In genomic region chr19:16836906-16837362, GRCh38 we compare ENCODE assay signal across 31 cellular contexts. TPM values are rescaled to one million over a fixed set of nuclear protein-coding genes. Genes with fewer than 3 reads are reported as not detected.
A peak's percentile ranks its signal among the peaks of the same experiment; 100 is the strongest.
DNase-seq lines count a peak whose midpoint lies in the region; ATAC-seq, FAIRE-seq and TF ChIP-seq lines count a peak whose summit lies in the region.
"Had no signal": no experiment of that assay in that cellular context is flagged by ENCODE, and none has a peak within 500 bp of the region (broad histone marks: within the 10 kb centered on the region; RNA-seq: fewer than 3 reads in every experiment).

No MANE protein-coding gene starts in this region.

- no peaks in the 10 kb centered on the region for H3K23me2 ChIP-seq in H1 (ENCODE audit: low read depth, low read length)

- FAIRE-seq in H1 (lab: Jason Lieb, UNC), result no peak
- FAIRE-seq: colon, HepG2 had no signal

- peaks cover 0 to 7% of the 10 kb centered on the region in 2 experiments; a peak in 2 of 4 replicates for H3K79me2 ChIP-seq in H1 (ENCODE audit: control insufficient read depth in 1 of 2, insufficient read depth in 2 of 2, low read length in 2 of 2)

- H3K4me3 ChIP-seq in H1 (ENCODE audit: extremely low read depth in 1 of 4, insufficient read depth in 2 of 4, low read depth in 3 of 4, low read length in 4 of 4), result no peak overlapping the region
- H3K4me3 ChIP-seq: GM12878, right lobe of liver, thyroid gland had no signal

- H2BK120ac ChIP-seq in H1 (replicated peaks; ENCODE audit: low read depth, low read length), result no peak overlapping the region

- no peak overlapping the region for H2AK5ac ChIP-seq in H1 (ENCODE audit: low read depth, low read length)

- H3K9ac ChIP-seq in H1 (replicated peaks in 1 of 4; ENCODE audit: extremely low read depth in 1 of 4, low read depth in 3 of 4, low read length in 3 of 4), result no peak overlapping the region

- no peak overlapping the region for H3K56ac ChIP-seq in H1 (replicated peaks; ENCODE audit: insufficient read length, low read depth, low read length)

- H4K20me1 ChIP-seq in H1 (replicated peaks in 1 of 2; ENCODE audit: control insufficient read depth in 1 of 2, insufficient read depth in 2 of 2, low read length in 2 of 2), result peaks cover 5 to 20% of the 10 kb centered on the region in 2 experiments

- no peaks in the 10 kb centered on the region for H3K27me3 ChIP-seq in H1 (replicated peaks in 1 of 4; ENCODE audit: control insufficient read depth in 3 of 4, extremely low read depth in 1 of 4, insufficient read depth in 3 of 4, low read length in 3 of 4)
- H3K27me3 ChIP-seq: neutrophil, right lobe of liver, thyroid gland had no signal

- H3K79me1 ChIP-seq in H1 (ENCODE audit: low read depth, low read length), result peaks cover 8% of the 10 kb centered on the region

- TF ChIP-seq RAD21 in H1 (IDR thresholded peaks at IDR 0.05 in 1 of 2, conservative IDR thresholded peaks at IDR 0.05 in 1 of 2; ENCODE audit: low read depth in 2 of 2, low read length in 2 of 2), result no peak

- CTCF ChIA-PET in H1 (lab: Charles Lee; ENCODE audit: partially characterized antibody), result interaction anchor here (0.6 to 5.0 kb wide), 10 partner anchors 19 to 91 kb away, joined by 3 to 54 read pairs (median 4); no protein-coding TSS in a partner anchor
- CTCF ChIA-PET in GM10248 (lab: Yijun Ruan, JAX), result interaction anchor here (1.0 to 2.5 kb wide), 3 partner anchors 50 to 63 kb away, joined by 3 to 6 read pairs (median 3); no protein-coding TSS in a partner anchor

- no peak overlapping the region for H3K27ac ChIP-seq in H1 (ENCODE audit: low read depth, low read length)
- H3K27ac ChIP-seq: HL-60, right lobe of liver, thyroid gland had no signal

- no peak for TF ChIP-seq POLR2A in H1 (IDR thresholded peaks at IDR 0.05; ENCODE audit: control extremely low read depth in 1 of 2, low read depth in 2 of 2, low read length in 2 of 2)

- no peak overlapping the region for H2BK5ac ChIP-seq in H1 (ENCODE audit: low read depth, low read length)

- H3K4me1 Mint-ChIP-seq in activated T-cell treated with anti-CD3 and anti-CD28 coated beads, Interleukin-2, amount 50 U/mL, for 24 hours (ENCODE audit: low read depth), result peaks cover 27% of the 10 kb centered on the region
- H3K4me1 Mint-ChIP-seq in activated T-cell treated with anti-CD3 and anti-CD28 coated beads, Interleukin-2, amount 50 U/mL, for 4 hours (ENCODE audit: low read depth), result peaks cover 9% of the 10 kb centered on the region
- H3K4me1 Mint-ChIP-seq in T-helper 17 cell, result peaks cover 11% of the 10 kb centered on the region
- H3K4me1 Mint-ChIP-seq in stimulated activated effector memory CD8-positive, alpha-beta T cell treated with anti-CD3 and anti-CD28 coated beads, Interleukin-12 subunit alpha, Interleukin-12 subunit beta, amount 100 ng/mL, for 72 hours, result peaks cover 25% of the 10 kb centered on the region
- H3K4me1 Mint-ChIP-seq: activated CD8-positive, alpha-beta memory T cell treated with anti-CD3 and anti-CD28 coated beads, Interleukin-2, amount 10 ng/mL, durations not matched to agents 7 days and 5 days had no signal

- 89% methylated on average over 9 of the region's 9 CpGs; no CpG with 5 or more reads in 1 of the 2 experiments for WGBS in H1 (ENCODE audit: extremely low coverage in 1 of 2, insufficient coverage in 1 of 2, insufficient read length in 1 of 2, insufficient replicate concordance in 2 of 2, low coverage in 1 of 2, low lambda C conversion rate in 2 of 2, missing lambda C conversion rate in 1 of 2), 2 experiments

- no peaks in the 10 kb centered on the region for H3K9me3 ChIP-seq in T-helper 17 cell (ENCODE audit: control insufficient read depth, low read length, poor library complexity, severe bottlenecking)
- no peaks in the 10 kb centered on the region for H3K9me3 ChIP-seq in H1 (ENCODE audit: insufficient read depth in 2 of 2, low read depth in 1 of 2, low read length in 1 of 2)
- H3K9me3 ChIP-seq: neutrophil, right lobe of liver, thyroid gland had no signal

- H3K4me2 ChIP-seq in H1 (ENCODE audit: insufficient read depth in 1 of 2, low read depth in 2 of 2, low read length in 2 of 2), result no peak overlapping the region

- peak overlapping the region; percentile 56 for H3K27ac Mint-ChIP-seq in activated T-cell treated with anti-CD3 and anti-CD28 coated beads, Interleukin-2, amount 50 U/mL, for 24 hours
- H3K27ac Mint-ChIP-seq in T-helper 17 cell, result peak overlapping the region; percentile 79
- H3K27ac Mint-ChIP-seq in stimulated activated effector memory CD8-positive, alpha-beta T cell treated with anti-CD3 and anti-CD28 coated beads, Interleukin-12 subunit alpha, Interleukin-12 subunit beta, amount 100 ng/mL, for 72 hours, result peak overlapping the region; percentile 44
- H3K27ac Mint-ChIP-seq: activated CD8-positive, alpha-beta memory T cell treated with anti-CD3 and anti-CD28 coated beads, Interleukin-2, amount 10 ng/mL, durations not matched to agents 7 days and 5 days; activated naive CD8-positive, alpha-beta T cell treated with anti-CD3 and anti-CD28 coated beads, Interleukin-2, amount 50 U/mL, for 24 hours; progenitor cell of endocrine pancreas had no signal

- H3K36me3 Mint-ChIP-seq in activated T-cell treated with anti-CD3 and anti-CD28 coated beads, Interleukin-2, amount 50 U/mL, for 24 hours (ENCODE audit: low read depth), result peaks cover 91% of the 10 kb centered on the region
- H3K36me3 Mint-ChIP-seq in activated T-cell treated with anti-CD3 and anti-CD28 coated beads, Interleukin-2, amount 50 U/mL, for 4 hours (ENCODE audit: insufficient read depth), result peaks cover 27% of the 10 kb centered on the region
- H3K36me3 Mint-ChIP-seq in T-helper 17 cell (ENCODE audit: low read depth), result peaks cover 9% of the 10 kb centered on the region
- H3K36me3 Mint-ChIP-seq in stimulated activated effector memory CD8-positive, alpha-beta T cell treated with anti-CD3 and anti-CD28 coated beads, Interleukin-12 subunit alpha, Interleukin-12 subunit beta, amount 100 ng/mL, for 72 hours, result peaks cover 94% of the 10 kb centered on the region

- H3K14ac ChIP-seq in H1 (ENCODE audit: insufficient read length), result no peak overlapping the region

- H4K91ac ChIP-seq in H1 (replicated peaks; ENCODE audit: insufficient read length, low read length), result no peak overlapping the region

- H3K36me3 ChIP-seq in H1 (ENCODE audit: control insufficient read depth in 2 of 4, insufficient read depth in 4 of 4, low read length in 3 of 4), result peaks cover 12 to 61% (median 32%) of the 10 kb centered on the region in 4 experiments

- no peak overlapping the region for H3K18ac ChIP-seq in H1 (ENCODE audit: extremely low read depth, low read length)

- peak overlapping the region; percentile 54; the same call in 1 of the 2 replicates for H4K8ac ChIP-seq in H1 (ENCODE audit: extremely low read depth, insufficient read depth, low read length)

- no peak for DNase-seq in activated T-cell treated with anti-CD3 and anti-CD28 coated beads, Interleukin-2, amount 50 U/mL, for 24 hours
- DNase-seq in activated T-cell treated with anti-CD3 and anti-CD28 coated beads, Interleukin-2, amount 50 U/mL, for 4 hours, result no peak
- no peak for DNase-seq in T-helper 17 cell
- no peak for DNase-seq in H1 (ENCODE audit: low read depth in 1 of 2, low spot score in 2 of 2)
- DNase-seq in stimulated activated effector memory CD8-positive, alpha-beta T cell treated with anti-CD3 and anti-CD28 coated beads, Interleukin-12 subunit alpha, Interleukin-12 subunit beta, amount 100 ng/mL, for 72 hours (ENCODE audit: low spot score in 2 of 2), result no peak
- DNase-seq in GM10248 (ENCODE audit: extremely low spot score), result no peak
- DNase-seq in HuH-7 (ENCODE audit: low spot score), result no peak
- DNase-seq: activated CD4-positive, alpha-beta T cell treated with anti-CD3 and anti-CD28 coated beads for 48 hours; activated CD8-positive, alpha-beta memory T cell treated with anti-CD3 and anti-CD28 coated beads, Interleukin-2, amount 10 ng/mL, durations not matched to agents 7 days and 5 days; activated naive CD8-positive, alpha-beta T cell treated with anti-CD3 and anti-CD28 coated beads, Interleukin-2, amount 50 U/mL, for 24 hours; CD4-positive, alpha-beta memory T cell; effector memory CD4-positive, alpha-beta T cell; left cardiac atrium; NCI-H187 treated with DMSO at 0.1 percent for 48 hours; NCI-H2171 treated with DMSO at 0.1 percent for 48 hours; NCI-H524; PC-3; right lobe of liver; stimulated activated CD4-positive, alpha-beta T cell treated with anti-CD3 and anti-CD28 coated beads, Interleukin-4, amount 100 ng/mL, for 4 hours; stimulated activated naive CD8-positive, alpha-beta T cell treated with anti-CD3 and anti-CD28 coated beads, Interleukin-15, Interleukin-2, amounts not matched to agents 100 U/mL and 50 U/mL, for 24 hours; thyroid gland had no signal

- no peak overlapping the region for H3K4me3 Mint-ChIP-seq in activated T-cell treated with anti-CD3 and anti-CD28 coated beads, Interleukin-2, amount 50 U/mL, for 24 hours
- H3K4me3 Mint-ChIP-seq in activated T-cell treated with anti-CD3 and anti-CD28 coated beads, Interleukin-2, amount 50 U/mL, for 4 hours, result no peak overlapping the region
- no peak overlapping the region for H3K4me3 Mint-ChIP-seq in T-helper 17 cell
- no peak overlapping the region for H3K4me3 Mint-ChIP-seq in stimulated activated effector memory CD8-positive, alpha-beta T cell treated with anti-CD3 and anti-CD28 coated beads, Interleukin-12 subunit alpha, Interleukin-12 subunit beta, amount 100 ng/mL, for 72 hours
- H3K4me3 Mint-ChIP-seq: activated CD8-positive, alpha-beta memory T cell treated with anti-CD3 and anti-CD28 coated beads, Interleukin-2, amount 10 ng/mL, durations not matched to agents 7 days and 5 days; activated naive CD8-positive, alpha-beta T cell treated with anti-CD3 and anti-CD28 coated beads, Interleukin-2, amount 50 U/mL, for 24 hours; CD4-positive, alpha-beta memory T cell had no signal

- POLR2A ChIA-PET in H1 (lab: Charles Lee; ENCODE audit: partially characterized antibody), result interaction anchor here (0.7 to 1.0 kb wide), 2 partner anchors 12 to 58 kb away, joined by 3 read pairs; no protein-coding TSS in a partner anchor
- POLR2A ChIA-PET in GM10248 (lab: Yijun Ruan, JAX), result no interaction called here

- no peaks in the 10 kb centered on the region for H3K4me1 ChIP-seq in H1 (replicated peaks in 1 of 4; ENCODE audit: control insufficient read depth in 3 of 4, insufficient read depth in 4 of 4, low read length in 3 of 4)
- H3K4me1 ChIP-seq: right lobe of liver, thyroid gland had no signal

- H2AFZ ChIP-seq in H1 (ENCODE audit: low read length), result no peak overlapping the region

- H3K4ac ChIP-seq in H1 (replicated peaks; ENCODE audit: insufficient read length, low read depth, low read length), result no peak overlapping the region

- TF ChIP-seq CTCF in H1 (IDR thresholded peaks at IDR 0.05; ENCODE audit: control extremely low read depth in 1 of 3, insufficient read depth in 1 of 3, low read depth in 1 of 3, low read length in 3 of 3) (no peak), GM10248 (IDR thresholded peaks at IDR 0.05; ENCODE audit: control extremely low read depth, extremely low read depth, low read depth, missing control alignments) (no peak)

- no peaks in the 10 kb centered on the region for H3K9me3 Mint-ChIP-seq in activated T-cell treated with anti-CD3 and anti-CD28 coated beads, Interleukin-2, amount 50 U/mL, for 24 hours
- no peaks in the 10 kb centered on the region for H3K9me3 Mint-ChIP-seq in activated T-cell treated with anti-CD3 and anti-CD28 coated beads, Interleukin-2, amount 50 U/mL, for 4 hours
- no peaks in the 10 kb centered on the region for H3K9me3 Mint-ChIP-seq in stimulated activated effector memory CD8-positive, alpha-beta T cell treated with anti-CD3 and anti-CD28 coated beads, Interleukin-12 subunit alpha, Interleukin-12 subunit beta, amount 100 ng/mL, for 72 hours
- H3K9me3 Mint-ChIP-seq: activated naive CD8-positive, alpha-beta T cell treated with anti-CD3 and anti-CD28 coated beads, Interleukin-2, amount 50 U/mL, for 24 hours; CD4-positive, alpha-beta memory T cell had no signal

- no peak for TF ChIP-seq EP300 in H1 (IDR thresholded peaks at IDR 0.05; ENCODE audit: borderline replicate concordance in 1 of 2, low read depth in 2 of 2, low read length in 2 of 2)

- H4K5ac ChIP-seq in H1 (ENCODE audit: insufficient read length, low read depth, low read length), result no peak overlapping the region

- H3K23ac ChIP-seq in H1 (ENCODE audit: insufficient read length), result no peak overlapping the region

- H2BK20ac ChIP-seq in H1 (ENCODE audit: low read length), result no peak overlapping the region

- H3K27me3 Mint-ChIP-seq in activated T-cell treated with anti-CD3 and anti-CD28 coated beads, Interleukin-2, amount 50 U/mL, for 24 hours, result no peaks in the 10 kb centered on the region
- H3K27me3 Mint-ChIP-seq in activated T-cell treated with anti-CD3 and anti-CD28 coated beads, Interleukin-2, amount 50 U/mL, for 4 hours (ENCODE audit: low read depth), result no peaks in the 10 kb centered on the region
- no peaks in the 10 kb centered on the region for H3K27me3 Mint-ChIP-seq in T-helper 17 cell
- H3K27me3 Mint-ChIP-seq: activated CD8-positive, alpha-beta memory T cell treated with anti-CD3 and anti-CD28 coated beads, Interleukin-2, amount 10 ng/mL, durations not matched to agents 7 days and 5 days; activated naive CD8-positive, alpha-beta T cell treated with anti-CD3 and anti-CD28 coated beads, Interleukin-2, amount 50 U/mL, for 24 hours; CD4-positive, alpha-beta memory T cell; progenitor cell of endocrine pancreas had no signal

- H2BK12ac ChIP-seq in H1 (ENCODE audit: low read depth, low read length), result no peak overlapping the region

- H2BK15ac ChIP-seq in H1 (ENCODE audit: low read length), result no peak overlapping the region

- no peak for ATAC-seq in activated T-cell treated with anti-CD3 and anti-CD28 coated beads, Interleukin-2, amount 50 U/mL, for 4 hours
- no peak for ATAC-seq in T-helper 17 cell
- ATAC-seq in stimulated activated effector memory CD8-positive, alpha-beta T cell treated with anti-CD3 and anti-CD28 coated beads, Interleukin-12 subunit alpha, Interleukin-12 subunit beta, amount 100 ng/mL, for 72 hours, result no peak
- no peak for ATAC-seq in GM21576 (IDR thresholded peaks at IDR 0.05; ENCODE audit: unreplicated experiment)
- ATAC-seq: activated CD8-positive, alpha-beta memory T cell treated with anti-CD3 and anti-CD28 coated beads, Interleukin-2, amount 10 ng/mL, durations not matched to agents 7 days and 5 days; HepG2; PC-3; Right ventricle myocardium inferior; SK-N-SH treated with all-trans-retinoic acid at 6 μM for 48 hours had no signal

RNA-seq across cellular contexts. Expression of gene SIN3B, which starts 7.7 kb away (rescaled TPM):
- total RNA-seq in activated T-cell treated with anti-CD3 and anti-CD28 coated beads, Interleukin-2, amount 50 U/mL, for 4 hours, result 10 to 100 TPM; 40.7 to 43.7 (median 41.2) TPM
- 10 to 100 TPM; 61.1 to 69.4 TPM for total RNA-seq in T-helper 17 cell
- 60.1 and 71.1 TPM in 2 replicates for total RNA-seq in H1 (2021; fragmentation: NEBNext Ultra II Directional; extraction: Animal tissue kit (Norgen Biotek cat#: 25700))
- 29.5 and 45.5 TPM in 2 replicates for polyA plus RNA-seq in H1 (2011; rRNA removed)
- polyA plus RNA-seq in H1 (2011; cell fraction: cytosol; rRNA removed), result 49.4 TPM
- 188 TPM for polyA plus RNA-seq in H1 (2011; cell fraction: nucleus; rRNA removed)
- 46.5 to 57.5 TPM (median 53.3 TPM) in 4 replicates for polyA plus RNA-seq in H1 (2012, experiment 1 of 2)
- polyA plus RNA-seq in H1 (2012, experiment 2 of 2), result 32.3 TPM
- 36.6 TPM for polyA plus RNA-seq in H1 (2013, experiment 1 of 2)
- 33.4 TPM for polyA plus RNA-seq in H1 (2013, experiment 2 of 2)
- 37.2 and 44.7 TPM in 2 replicates for polyA minus RNA-seq in H1 (2011; rRNA and poly(A)+ RNA removed)
- polyA minus RNA-seq in H1 (2011; cell fraction: cytosol; rRNA and poly(A)+ RNA removed), result 34.7 TPM
- 59.9 TPM for polyA minus RNA-seq in H1 (2011; cell fraction: nucleus; rRNA and poly(A)+ RNA removed)

RNA-seq across cellular contexts. Expression of gene F2RL3, which starts 51.9 kb away (rescaled TPM):
- total RNA-seq in activated T-cell treated with anti-CD3 and anti-CD28 coated beads, Interleukin-2, amount 50 U/mL, for 4 hours, result under 1 TPM; 0.05 to 0.24 (median 0.08) TPM
- 1 to 10 TPM in 1 of 2 donors, under 1 TPM in 1; 0.07 to 2.7 TPM for total RNA-seq in T-helper 17 cell
- total RNA-seq in H1 (2021; fragmentation: NEBNext Ultra II Directional; extraction: Animal tissue kit (Norgen Biotek cat#: 25700)), result not detected in 2 replicates
- not detected in 2 replicates for polyA plus RNA-seq in H1 (2011; rRNA removed)
- not detected for polyA plus RNA-seq in H1 (2011; cell fraction: cytosol; rRNA removed)
- polyA plus RNA-seq in H1 (2011; cell fraction: nucleus; rRNA removed), result not detected
- polyA plus RNA-seq in H1 (2012, experiment 1 of 2), result not detected in 4 replicates
- polyA plus RNA-seq in H1 (2012, experiment 2 of 2), result not detected
- polyA plus RNA-seq in H1 (2013, experiment 1 of 2), result not detected
- not detected for polyA plus RNA-seq in H1 (2013, experiment 2 of 2)
- polyA minus RNA-seq in H1 (2011; rRNA and poly(A)+ RNA removed), result not detected in 2 replicates
- not detected for polyA minus RNA-seq in H1 (2011; cell fraction: cytosol; rRNA and poly(A)+ RNA removed)
- not detected for polyA minus RNA-seq in H1 (2011; cell fraction: nucleus; rRNA and poly(A)+ RNA removed)
- total RNA-seq: A172; CD4-positive, alpha-beta memory T cell; HepG2; progenitor cell of endocrine pancreas had no signal
- polyA plus RNA-seq: CD4-positive, alpha-beta memory T cell; HepG2 had no signal
